26 cellular contexts compared by ENCODE assay signal in the genomic region with DNA sequence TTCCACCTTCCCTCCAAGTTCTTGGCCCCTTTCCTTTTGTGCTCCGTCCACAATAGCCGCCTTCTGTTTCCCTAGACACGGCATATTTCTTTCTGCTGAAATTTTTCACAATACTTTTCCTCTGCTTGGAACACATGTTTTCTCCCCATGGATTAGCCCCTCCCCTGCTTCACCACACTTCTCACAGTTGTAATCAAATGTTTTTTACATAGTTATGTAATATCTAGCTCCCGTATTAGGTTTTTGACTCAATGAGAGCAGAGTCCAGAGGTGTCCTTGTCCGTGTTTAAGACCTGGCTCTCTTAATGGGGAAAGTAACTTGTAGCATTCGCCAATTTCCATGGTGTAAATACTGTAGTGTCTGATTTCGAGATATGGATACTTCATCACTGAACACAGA. TPM values are rescaled to one million over a fixed set of nuclear protein-coding genes. Genes with fewer than 3 reads are reported as not detected.
DNase-seq lines count a peak whose midpoint lies in the region; ATAC-seq and TF ChIP-seq lines count a peak whose summit lies in the region.
"Had no signal": no experiment of that assay in that cellular context is flagged by ENCODE, and none has a peak within 500 bp of the region (broad histone marks: within the 10 kb centered on the region; RNA-seq: fewer than 3 reads in every experiment).

No MANE protein-coding gene starts in this region.

- H3K27ac Mint-ChIP-seq in nephron progenitor cell, result peak overlapping the region; percentile 7
- H3K27ac Mint-ChIP-seq: CD4-positive, alpha-beta memory T cell; CD4-positive, CD25-positive, alpha-beta regulatory T cell had no signal

- TF ChIP-seq CTCF in heart right ventricle (IDR thresholded peaks at IDR 0.05) (no peak), nephron progenitor cell (IDR thresholded peaks at IDR 0.05) (no peak)

- no peak overlapping the region for H3K4me3 ChIP-seq in heart right ventricle
- H3K4me3 ChIP-seq in adipocyte (ENCODE audit: low read length), result peak overlapping the region; percentile 4
- H3K4me3 ChIP-seq: A549, BLaER1, GM12878 had no signal

- H3K27me3 ChIP-seq in heart right ventricle (no peaks in the 10 kb centered on the region), adipocyte (replicated peaks; ENCODE audit: control insufficient read depth, insufficient read depth, low read length) (no peaks in the 10 kb centered on the region)
- H3K27me3 ChIP-seq: BE2C, BLaER1 had no signal

- peaks cover 0 to 10% (median 6%) of the 10 kb centered on the region in 9 donors for H3K4me1 ChIP-seq in heart right ventricle
- peaks cover 4% of the 10 kb centered on the region for H3K4me1 ChIP-seq in adipocyte (ENCODE audit: control insufficient read depth, insufficient read depth, low read length)
- H3K4me1 ChIP-seq: A549 had no signal

- H3K27ac ChIP-seq in heart right ventricle, result no peak overlapping the region
- H3K27ac ChIP-seq: 22Rv1, A549, BLaER1 had no signal

- H3K9ac ChIP-seq in adipocyte (ENCODE audit: low read length), result no peak overlapping the region
- H3K9ac ChIP-seq: BLaER1 had no signal

- DNase-seq in Right ventricle myocardium inferior (ENCODE audit: missing footprints) (no peak), heart right ventricle (no peak), adipocyte (ENCODE audit: low read depth) (no peak), nephron progenitor cell (no peak)
- no peak for DNase-seq in activated naive CD4-positive, alpha-beta T cell treated with Interleukin-2 at 50 U/mL for 16 hours
- no peak for DNase-seq in stimulated activated CD4-positive, alpha-beta T cell treated with anti-CD3 and anti-CD28 coated beads, Interleukin-2, amount 100 ng/mL, for 48 hours
- DNase-seq: ACHN; BE2C; C1 segment of cervical spinal cord; CD4-positive, CD25-positive, alpha-beta regulatory T cell; CD8-positive, alpha-beta memory T cell; COR-L47; DMS 273 treated with DMSO at 0.1 percent for 48 hours; DMS153; DMS53; DMS79; DND-41; EL; GDM1 had no signal

- 85 to 92% methylated on average over 7 of the region's 7 CpGs for WGBS in heart right ventricle, 2 donors

- H3K36me3 ChIP-seq in heart right ventricle, result no peaks in the 10 kb centered on the region
- H3K36me3 ChIP-seq in adipocyte (ENCODE audit: control insufficient read depth, insufficient read depth, low read length, severe bottlenecking), result no peaks in the 10 kb centered on the region
- H3K36me3 ChIP-seq: BE2C, BLaER1 had no signal

- H3K9me3 ChIP-seq in heart right ventricle, result no peaks in the 10 kb centered on the region
- no peaks in the 10 kb centered on the region for H3K9me3 ChIP-seq in adipocyte (ENCODE audit: control insufficient read depth, low read length)
- H3K9me3 ChIP-seq: A549, BE2C, BLaER1 had no signal

- ATAC-seq in Right ventricle myocardium inferior (peak; percentile 30), heart right ventricle (no peak)
- ATAC-seq: A549, GM12878 had no signal

- peaks cover 5% of the 10 kb centered on the region for H3K27me3 Mint-ChIP-seq in nephron progenitor cell (ENCODE audit: low read depth, poor library complexity)
- H3K27me3 Mint-ChIP-seq: CD4-positive, CD25-positive, alpha-beta regulatory T cell; CD8-positive, alpha-beta memory T cell had no signal

- intact Hi-C loops in Right ventricle myocardium inferior (cut with DNase I) (loop anchor here (1.0 kb wide), 1 partner anchor 18 kb away; no protein-coding TSS in a partner anchor), heart right ventricle (cut with DNase I) (no loop called here)

- peaks cover 16% of the 10 kb centered on the region for H3K4me1 Mint-ChIP-seq in nephron progenitor cell
- H3K4me1 Mint-ChIP-seq: CD4-positive, CD25-positive, alpha-beta regulatory T cell had no signal

- no peaks in the 10 kb centered on the region for H3K9me3 Mint-ChIP-seq in nephron progenitor cell
- H3K9me3 Mint-ChIP-seq: CD4-positive, alpha-beta memory T cell; CD4-positive, CD25-positive, alpha-beta regulatory T cell; CD8-positive, alpha-beta memory T cell had no signal

- no peaks in the 10 kb centered on the region for H3K36me3 Mint-ChIP-seq in nephron progenitor cell (ENCODE audit: low read depth)
- H3K36me3 Mint-ChIP-seq: CD4-positive, CD25-positive, alpha-beta regulatory T cell had no signal

- H3K4me3 Mint-ChIP-seq in nephron progenitor cell, result no peak overlapping the region
- H3K4me3 Mint-ChIP-seq: CD14-positive monocyte; CD4-positive, alpha-beta memory T cell; CD4-positive, CD25-positive, alpha-beta regulatory T cell had no signal

RNA-seq across cellular contexts. Expression of gene PLCB1, which starts 34.7 kb away (rescaled TPM):
- 7.2 TPM for total RNA-seq in Right ventricle myocardium inferior
- total RNA-seq in heart right ventricle, result 10 to 100 TPM in 1 of 10 donors, 1 to 10 TPM in 9; 3.6 to 12.7 (median 7.5) TPM
- 1 to 10 TPM; 2.2 to 4.6 TPM for polyA plus RNA-seq in heart right ventricle
- total RNA-seq: G401 had no signal
